Comparison of ENCODE assay signal across 1 cellular context in genomic region chr12:47736216-47736615, GRCh38.
TF ChIP-seq lines count a peak whose summit lies in the region.

No MANE protein-coding gene starts in this region.

TF ChIP-seq in HepG2, 621 proteins besides CTCF, POLR2A, EP300 and RAD21:
- TF ChIP-seq ZNF296 (CRISPR knock-in tag; conservative IDR thresholded peaks at IDR 0.05) (no peak), HNRNPLL (IDR thresholded peaks at IDR 0.05; ENCODE audit: low read depth, low read length, poor library complexity, severe bottlenecking) (no peak), ZNF44 (CRISPR knock-in tag; IDR thresholded peaks at IDR 0.05) (no peak), ZNF510 (CRISPR knock-in tag; IDR thresholded peaks at IDR 0.05; ENCODE audit: low read depth) (no peak), ZNF629 (CRISPR knock-in tag; conservative IDR thresholded peaks at IDR 0.05) (no peak), CAMTA2 (CRISPR knock-in tag; IDR thresholded peaks at IDR 0.05; ENCODE audit: borderline replicate concordance) (no peak), ZBTB39 (CRISPR knock-in tag; IDR thresholded peaks at IDR 0.05) (no peak), ZNF292 (CRISPR knock-in tag; IDR thresholded peaks at IDR 0.05; ENCODE audit: borderline replicate concordance, low read depth) (no peak), NFATC3 (CRISPR knock-in tag; IDR thresholded peaks at IDR 0.05) (no peak), CERS6 (CRISPR knock-in tag; IDR thresholded peaks at IDR 0.05) (no peak), THRA (CRISPR knock-in tag; IDR thresholded peaks at IDR 0.05; ENCODE audit: borderline replicate concordance) (no peak), FOXM1 (CRISPR knock-in tag; IDR thresholded peaks at IDR 0.05) (no peak), ZNF737 (CRISPR knock-in tag; IDR thresholded peaks at IDR 0.05; ENCODE audit: borderline replicate concordance) (no peak), FOXP1 (IDR thresholded peaks at IDR 0.05) (no peak), FOXP1 (CRISPR knock-in tag; IDR thresholded peaks at IDR 0.05) (no peak), KLF6 (CRISPR knock-in tag; IDR thresholded peaks at IDR 0.05) (no peak), NFIB (CRISPR knock-in tag; IDR thresholded peaks at IDR 0.05; ENCODE audit: borderline replicate concordance) (no peak)
